9 cellular contexts compared by ENCODE assay signal in the genomic region with DNA sequence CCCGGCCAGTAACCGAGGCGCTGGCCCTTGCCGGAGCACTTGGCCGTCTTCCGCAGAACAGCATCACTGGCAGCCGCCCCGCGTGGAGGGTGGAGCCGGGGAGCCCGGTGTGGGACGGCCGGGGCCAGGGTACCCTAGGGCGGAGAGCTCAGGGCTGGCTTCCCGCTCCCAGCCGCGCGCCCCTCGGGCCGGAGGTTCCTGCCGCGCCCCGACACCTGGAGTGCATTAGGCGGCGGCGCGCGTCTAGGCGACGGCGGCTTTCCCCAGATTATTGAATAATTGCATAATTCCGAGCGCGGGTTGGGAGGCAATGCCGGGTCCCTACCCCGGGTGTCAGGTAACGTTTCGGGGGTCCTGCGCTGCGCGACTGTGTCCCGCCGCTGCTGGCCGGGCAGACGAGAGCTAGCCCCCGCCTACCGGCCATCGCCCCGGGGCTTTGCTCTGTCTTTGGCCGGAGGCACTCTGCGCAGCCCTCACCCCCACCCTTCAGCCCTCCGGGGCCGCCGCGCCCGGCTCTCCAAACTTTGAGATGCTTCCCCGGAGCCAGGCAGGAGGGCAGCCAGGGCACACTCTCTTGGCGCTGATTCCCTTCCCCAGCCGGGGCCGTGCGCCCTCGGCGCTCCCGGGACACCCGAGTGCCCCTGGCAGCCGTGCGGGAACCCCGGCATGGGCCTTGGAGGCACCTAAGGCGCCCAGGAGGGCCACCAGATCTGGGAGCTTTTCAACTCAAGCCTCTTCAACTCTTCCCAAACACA. TPM values are rescaled to one million over a fixed set of nuclear protein-coding genes. Genes with fewer than 3 reads are reported as not detected.
DNase-seq lines count a peak whose midpoint lies in the region; ATAC-seq and TF ChIP-seq lines count a peak whose summit lies in the region.
"Had no signal": no experiment of that assay in that cellular context is flagged by ENCODE, and none has a peak within 500 bp of the region (broad histone marks: within the 10 kb centered on the region; RNA-seq: fewer than 3 reads in every experiment).

No MANE protein-coding gene starts in this region.

- in situ Hi-C loops in GM13976 (cut with MboI; ENCODE audit: low sequenced_read_pairs, unreplicated experiment) = no loop called here

- TF ChIP-seq POLR2A in sigmoid colon (IDR thresholded peaks at IDR 0.05) = no peak

- no peak overlapping the region for H3K9ac ChIP-seq in iPS-20b (ENCODE audit: low read depth, low read length)

- H3K27ac ChIP-seq in ascending aorta (peak overlapping the region; percentile 89 to 93), iPS-20b (ENCODE audit: low read length) (no peak overlapping the region), sigmoid colon (peak overlapping the region; percentile 14 to 73 (median 34))

- no peak for ATAC-seq in HG02885 (IDR thresholded peaks at IDR 0.05; ENCODE audit: poor library complexity, unreplicated experiment)

- H3K36me3 ChIP-seq in ascending aorta (no peaks in the 10 kb centered on the region), iPS-20b (ENCODE audit: insufficient read depth, low read depth, low read length) (no peaks in the 10 kb centered on the region), sigmoid colon (no peaks in the 10 kb centered on the region)

- H3K4me1 ChIP-seq in ascending aorta (peaks cover 3 to 25% of the 10 kb centered on the region in 2 donors), iPS-20b (ENCODE audit: insufficient read depth, low read length) (peaks cover 5% of the 10 kb centered on the region; the same call in 1 of the 2 replicates), sigmoid colon (peaks cover 0 to 18% (median 16%) of the 10 kb centered on the region in 4 donors)

- TF ChIP-seq CTCF in GM13976 (IDR thresholded peaks at IDR 0.05; ENCODE audit: borderline replicate concordance, control extremely low read depth, extremely low read depth, insufficient read depth, missing control alignments) = no peak
- TF ChIP-seq CTCF in ascending aorta (IDR thresholded peaks at IDR 0.05) = no peak
- no peak for TF ChIP-seq CTCF in sigmoid colon (IDR thresholded peaks at IDR 0.05)

- H3K4me3 ChIP-seq in ascending aorta (peak overlapping the region; percentile 69 to 83), iPS-20b (ENCODE audit: low read length) (peak overlapping the region; percentile 61), sigmoid colon (peak overlapping the region; percentile 19 to 52 (median 41))

- H3K9me3 ChIP-seq in ascending aorta (no peaks in the 10 kb centered on the region), iPS-20b (ENCODE audit: insufficient read depth, low read depth, low read length) (no peaks in the 10 kb centered on the region), sigmoid colon (no peaks in the 10 kb centered on the region)

- no peak for TF ChIP-seq EP300 in sigmoid colon (IDR thresholded peaks at IDR 0.05)

- intact Hi-C loops in ascending aorta (cut with DNase I) (loop anchor here (2.0 to 5.0 kb wide), 4 partner anchors 51 to 124 kb away; no protein-coding TSS in a partner anchor), sigmoid colon (cut with DNase I) (no loop called here)

- WGBS in sigmoid colon, 2 donors = 4 to 7% methylated on average over 69 of the region's 69 CpGs

- H3K27me3 ChIP-seq in ascending aorta (no peaks in the 10 kb centered on the region), iPS-20b (ENCODE audit: insufficient read depth, low read length) (peaks cover 86% of the 10 kb centered on the region), sigmoid colon (peaks cover 16 to 46% (median 40%) of the 10 kb centered on the region in 3 donors)

- peak; percentile 15 for DNase-seq in GM13976 (ENCODE audit: low spot score)
- DNase-seq in ascending aorta (ENCODE audit: low spot score in 2 of 2) = no peak
- no peak for DNase-seq in sigmoid colon
- DNase-seq in germinal center (ENCODE audit: low spot score) = no peak
- no peak for DNase-seq in kidney glomerular epithelial cell (lab: John Stamatoyannopoulos, UW)
- no peak for DNase-seq in NCI-H1048 (lab: John Stamatoyannopoulos, UW)
- DNase-seq: stimulated activated CD4-positive, alpha-beta T cell treated with anti-CD3 and anti-CD28 coated beads, Interleukin-4, amount 100 ng/mL, for 4 hours had no signal

RNA-seq across cellular contexts. Expression of gene ITGA11, which starts 0.7 kb away (rescaled TPM):
- 136 TPM for total RNA-seq in ascending aorta
- total RNA-seq in sigmoid colon = 1 to 10 TPM in 3 of 4 donors, under 1 TPM in 1; 0.95 to 6.1 (median 2.7) TPM
- 1 to 10 TPM in 1 of 3 donors, under 1 TPM in 2; 0.71 to 2.4 (median 0.92) TPM for polyA plus RNA-seq in sigmoid colon

Comparison
In these comparisons a context has a peak if more than half of its experiments do, and no peak if none do; other contexts are left out.
1. RNA of gene ITGA11, which starts 0.7 kb away (total RNA-seq): 136 TPM in ascending aorta (single experiment); 0.95 to 6.1 TPM in sigmoid colon; every median in the first group is over 10 times any median in the second.
2. Peak in every context shown above with its lines, with median percentiles within 50 percentile points of each other: H3K4me3 ChIP-seq.